Comparison of ENCODE assay signal across 8 cellular contexts in the genomic region with DNA sequence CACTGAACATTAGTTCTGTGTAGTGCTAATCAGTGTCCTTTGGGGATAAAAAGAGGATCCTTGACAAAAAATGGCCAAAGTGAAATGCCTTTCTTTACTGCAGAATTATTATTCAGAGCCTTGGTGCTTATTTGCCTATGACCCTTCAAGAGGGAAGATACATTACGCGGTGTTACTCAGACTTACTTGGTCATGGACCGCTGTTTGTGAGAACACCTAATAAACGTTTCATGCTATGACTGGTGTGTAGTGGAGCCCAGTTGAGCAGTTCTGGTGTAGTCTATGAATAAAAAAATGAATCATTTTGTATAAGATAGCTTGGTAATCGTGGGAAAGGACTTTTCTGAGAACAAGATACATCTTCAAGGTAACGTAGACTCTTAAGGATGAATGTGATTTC. TPM values are rescaled to one million over a fixed set of nuclear protein-coding genes. Genes with fewer than 3 reads are reported as not detected.
A peak's percentile ranks its signal among the peaks of the same experiment; 100 is the strongest.
DNase-seq lines count a peak whose midpoint lies in the region; ATAC-seq, FAIRE-seq and TF ChIP-seq lines count a peak whose summit lies in the region.
"Had no signal": no experiment of that assay in that cellular context is flagged by ENCODE, and none has a peak within 500 bp of the region (broad histone marks: within the 10 kb centered on the region; RNA-seq: fewer than 3 reads in every experiment).

No MANE protein-coding gene starts in this region.

- ATAC-seq in GM18520 (IDR thresholded peaks at IDR 0.05; ENCODE audit: unreplicated experiment) (peak; percentile 72), GM21515 (IDR thresholded peaks at IDR 0.05; ENCODE audit: unreplicated experiment) (peak; percentile 69), HG03354 (IDR thresholded peaks at IDR 0.05; ENCODE audit: poor library complexity, severe bottlenecking, unreplicated experiment) (peak; percentile 83), Right ventricle myocardium superior (ENCODE audit: poor library complexity) (no peak)

- H3K4me1 ChIP-seq in neutrophil (ENCODE audit: control insufficient read depth in 1 of 2, insufficient read depth in 1 of 2, low read depth in 1 of 2, low read length in 1 of 2), result peaks cover 67 to 82% of the 10 kb centered on the region in 2 experiments

- peaks cover 3% of the 10 kb centered on the region for H3K36me3 ChIP-seq in neutrophil

- no peak for FAIRE-seq in RCC 7860 (lab: Jason Lieb, UNC)

- intact Hi-C loops in Right ventricle myocardium superior (cut with DNase I), result no loop called here

- no peak for TF ChIP-seq CTCF in neutrophil (IDR thresholded peaks at IDR 0.05)

- no peak for DNase-seq in RCC 7860 (ENCODE audit: low spot score)
- no peak for DNase-seq in NCI-H1092 (lab: John Stamatoyannopoulos, UW)
- DNase-seq in Right ventricle myocardium superior, result no peak
- DNase-seq: activated CD4-positive, alpha-beta T cell treated with anti-CD3 and anti-CD28 coated beads, Interleukin-2, amount 50 U/mL, for 1 hour had no signal

- H3K4me3 ChIP-seq in neutrophil (ENCODE audit: low read depth in 1 of 2, low read length in 1 of 2), result no peak overlapping the region

- peak overlapping the region; percentile 10 for H3K27ac ChIP-seq in neutrophil

- H3K9me3 ChIP-seq in neutrophil, result no peaks in the 10 kb centered on the region

- H3K27me3 ChIP-seq in neutrophil, result no peaks in the 10 kb centered on the region

RNA-seq across cellular contexts. Expression of gene NFYC, which starts 8.3 kb away (rescaled TPM):
- total RNA-seq in Right ventricle myocardium superior, result 65.9 TPM

RNA-seq across cellular contexts. Expression of gene RIMS3, which starts 34.3 kb away (rescaled TPM):
- 0.81 TPM for total RNA-seq in Right ventricle myocardium superior
